Comparison of ENCODE assay signal across 2 cellular contexts in the genomic region with DNA sequence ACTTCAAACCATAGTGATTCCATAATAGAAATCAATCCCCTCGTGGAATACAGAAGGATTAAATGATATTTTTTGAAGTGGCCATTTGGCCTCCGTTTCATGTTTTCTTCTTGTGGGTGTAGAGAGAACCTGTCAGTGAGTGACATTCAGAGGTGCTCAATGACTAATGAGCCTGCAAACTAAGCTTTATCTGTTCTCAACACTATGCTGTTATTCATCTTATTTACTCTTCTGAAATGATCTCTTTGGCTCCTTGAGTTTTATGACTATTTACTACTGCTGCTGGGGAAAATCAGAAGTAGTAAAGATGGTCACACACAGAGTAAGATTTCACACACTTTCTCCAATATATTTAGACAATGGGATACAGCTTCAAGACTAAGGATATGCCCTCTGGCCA.
A peak's percentile ranks its signal among the peaks of the same experiment; 100 is the strongest.
TF ChIP-seq lines count a peak whose summit lies in the region.

No MANE protein-coding gene starts in this region.

TF ChIP-seq in HEK293, 187 proteins besides CTCF, POLR2A, EP300 and RAD21 (continued from another document and continues in another):
- TF ChIP-seq, protein P1, sequence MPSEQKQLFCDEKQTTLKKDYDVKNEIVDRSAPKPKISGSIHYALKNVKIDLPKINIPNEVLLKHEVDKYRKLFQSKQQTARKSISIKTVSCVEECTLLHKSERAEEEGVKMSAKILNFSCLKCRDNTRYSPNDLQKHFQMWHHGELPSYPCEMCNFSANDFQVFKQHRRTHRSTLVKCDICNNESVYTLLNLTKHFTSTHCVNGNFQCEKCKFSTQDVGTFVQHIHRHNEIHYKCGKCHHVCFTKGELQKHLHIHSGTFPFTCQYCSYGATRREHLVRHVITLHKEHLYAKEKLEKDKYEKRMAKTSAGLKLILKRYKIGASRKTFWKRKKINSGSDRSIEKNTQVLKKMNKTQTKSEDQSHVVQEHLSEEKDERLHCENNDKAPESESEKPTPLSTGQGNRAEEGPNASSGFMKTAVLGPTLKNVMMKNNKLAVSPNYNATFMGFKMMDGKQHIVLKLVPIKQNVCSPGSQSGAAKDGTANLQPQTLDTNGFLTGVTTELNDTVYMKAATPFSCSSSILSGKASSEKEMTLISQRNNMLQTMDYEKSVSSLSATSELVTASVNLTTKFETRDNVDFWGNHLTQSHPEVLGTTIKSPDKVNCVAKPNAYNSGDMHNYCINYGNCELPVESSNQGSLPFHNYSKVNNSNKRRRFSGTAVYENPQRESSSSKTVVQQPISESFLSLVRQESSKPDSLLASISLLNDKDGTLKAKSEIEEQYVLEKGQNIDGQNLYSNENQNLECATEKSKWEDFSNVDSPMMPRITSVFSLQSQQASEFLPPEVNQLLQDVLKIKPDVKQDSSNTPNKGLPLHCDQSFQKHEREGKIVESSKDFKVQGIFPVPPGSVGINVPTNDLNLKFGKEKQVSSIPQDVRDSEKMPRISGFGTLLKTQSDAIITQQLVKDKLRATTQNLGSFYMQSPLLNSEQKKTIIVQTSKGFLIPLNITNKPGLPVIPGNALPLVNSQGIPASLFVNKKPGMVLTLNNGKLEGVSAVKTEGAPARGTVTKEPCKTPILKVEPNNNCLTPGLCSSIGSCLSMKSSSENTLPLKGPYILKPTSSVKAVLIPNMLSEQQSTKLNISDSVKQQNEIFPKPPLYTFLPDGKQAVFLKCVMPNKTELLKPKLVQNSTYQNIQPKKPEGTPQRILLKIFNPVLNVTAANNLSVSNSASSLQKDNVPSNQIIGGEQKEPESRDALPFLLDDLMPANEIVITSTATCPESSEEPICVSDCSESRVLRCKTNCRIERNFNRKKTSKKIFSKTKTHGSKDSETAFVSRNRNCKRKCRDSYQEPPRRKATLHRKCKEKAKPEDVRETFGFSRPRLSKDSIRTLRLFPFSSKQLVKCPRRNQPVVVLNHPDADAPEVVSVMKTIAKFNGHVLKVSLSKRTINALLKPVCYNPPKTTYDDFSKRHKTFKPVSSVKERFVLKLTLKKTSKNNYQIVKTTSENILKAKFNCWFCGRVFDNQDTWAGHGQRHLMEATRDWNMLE (tag by site-specific recombination; conservative IDR thresholded peaks at IDR 0.05; ENCODE audit: low read depth), result no peak
- TF ChIP-seq RBAK (tag by site-specific recombination; IDR thresholded peaks at IDR 0.05) (no peak), ZNF837 (tag by site-specific recombination; IDR thresholded peaks at IDR 0.05) (no peak), ZXDB (tag by site-specific recombination; IDR thresholded peaks at IDR 0.05) (no peak), ZNF660 (tag by site-specific recombination; IDR thresholded peaks at IDR 0.05) (0 out of 2 replicates have a peak, but pooled peaks have one; percentile 58), ZNF157 (tag by site-specific recombination; IDR thresholded peaks at IDR 0.05) (no peak), ZSCAN30 (tag by site-specific recombination; IDR thresholded peaks at IDR 0.05) (no peak), TRIM28 (IDR thresholded peaks at IDR 0.05; ENCODE audit: borderline replicate concordance, low read length) (no peak), SP7 (tag by site-specific recombination; IDR thresholded peaks at IDR 0.05) (peak; percentile 26; the same call in 1 of the 2 replicates), ZNF274 (IDR thresholded peaks at IDR 0.05; ENCODE audit: low read length) (no peak), ZNF274 (tag by site-specific recombination; IDR thresholded peaks at IDR 0.05; ENCODE audit: borderline replicate concordance) (no peak), REPIN1 (tag by site-specific recombination; IDR thresholded peaks at IDR 0.05; ENCODE audit: low read depth) (no peak), KLF8 (tag by site-specific recombination; IDR thresholded peaks at IDR 0.05) (no peak), SETDB1 (IDR thresholded peaks at IDR 0.05; ENCODE audit: insufficient read length, low read length) (no peak), ZNF610 (tag by site-specific recombination; IDR thresholded peaks at IDR 0.05; ENCODE audit: borderline replicate concordance) (no peak), ZNF843 (tag by site-specific recombination; IDR thresholded peaks at IDR 0.05) (0 out of 2 replicates have a peak, but pooled peaks have one; percentile 46), GLIS2 (tag by site-specific recombination; IDR thresholded peaks at IDR 0.05) (no peak), OSR2 (tag by site-specific recombination; IDR thresholded peaks at IDR 0.05) (peak; percentile 98), GFI1B (tag by site-specific recombination; IDR thresholded peaks at IDR 0.05) (no peak), ZNF354C (tag by site-specific recombination; IDR thresholded peaks at IDR 0.05; ENCODE audit: borderline replicate concordance, low read depth) (no peak)
- TF ChIP-seq, protein P2, sequence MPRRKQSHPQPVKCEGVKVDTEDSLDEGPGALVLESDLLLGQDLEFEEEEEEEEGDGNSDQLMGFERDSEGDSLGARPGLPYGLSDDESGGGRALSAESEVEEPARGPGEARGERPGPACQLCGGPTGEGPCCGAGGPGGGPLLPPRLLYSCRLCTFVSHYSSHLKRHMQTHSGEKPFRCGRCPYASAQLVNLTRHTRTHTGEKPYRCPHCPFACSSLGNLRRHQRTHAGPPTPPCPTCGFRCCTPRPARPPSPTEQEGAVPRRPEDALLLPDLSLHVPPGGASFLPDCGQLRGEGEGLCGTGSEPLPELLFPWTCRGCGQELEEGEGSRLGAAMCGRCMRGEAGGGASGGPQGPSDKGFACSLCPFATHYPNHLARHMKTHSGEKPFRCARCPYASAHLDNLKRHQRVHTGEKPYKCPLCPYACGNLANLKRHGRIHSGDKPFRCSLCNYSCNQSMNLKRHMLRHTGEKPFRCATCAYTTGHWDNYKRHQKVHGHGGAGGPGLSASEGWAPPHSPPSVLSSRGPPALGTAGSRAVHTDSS (tag by site-specific recombination; IDR thresholded peaks at IDR 0.05), result no peak
- TF ChIP-seq, protein P3, sequence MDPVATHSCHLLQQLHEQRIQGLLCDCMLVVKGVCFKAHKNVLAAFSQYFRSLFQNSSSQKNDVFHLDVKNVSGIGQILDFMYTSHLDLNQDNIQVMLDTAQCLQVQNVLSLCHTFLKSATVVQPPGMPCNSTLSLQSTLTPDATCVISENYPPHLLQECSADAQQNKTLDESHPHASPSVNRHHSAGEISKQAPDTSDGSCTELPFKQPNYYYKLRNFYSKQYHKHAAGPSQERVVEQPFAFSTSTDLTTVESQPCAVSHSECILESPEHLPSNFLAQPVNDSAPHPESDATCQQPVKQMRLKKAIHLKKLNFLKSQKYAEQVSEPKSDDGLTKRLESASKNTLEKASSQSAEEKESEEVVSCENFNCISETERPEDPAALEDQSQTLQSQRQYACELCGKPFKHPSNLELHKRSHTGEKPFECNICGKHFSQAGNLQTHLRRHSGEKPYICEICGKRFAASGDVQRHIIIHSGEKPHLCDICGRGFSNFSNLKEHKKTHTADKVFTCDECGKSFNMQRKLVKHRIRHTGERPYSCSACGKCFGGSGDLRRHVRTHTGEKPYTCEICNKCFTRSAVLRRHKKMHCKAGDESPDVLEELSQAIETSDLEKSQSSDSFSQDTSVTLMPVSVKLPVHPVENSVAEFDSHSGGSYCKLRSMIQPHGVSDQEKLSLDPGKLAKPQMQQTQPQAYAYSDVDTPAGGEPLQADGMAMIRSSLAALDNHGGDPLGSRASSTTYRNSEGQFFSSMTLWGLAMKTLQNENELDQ (tag by site-specific recombination; IDR thresholded peaks at IDR 0.05; ENCODE audit: low read depth), result no peak

TF ChIP-seq in K562, 482 proteins besides CTCF, POLR2A, EP300 and RAD21 (continued from another document and continues in another):
- TF ChIP-seq, protein P4, sequence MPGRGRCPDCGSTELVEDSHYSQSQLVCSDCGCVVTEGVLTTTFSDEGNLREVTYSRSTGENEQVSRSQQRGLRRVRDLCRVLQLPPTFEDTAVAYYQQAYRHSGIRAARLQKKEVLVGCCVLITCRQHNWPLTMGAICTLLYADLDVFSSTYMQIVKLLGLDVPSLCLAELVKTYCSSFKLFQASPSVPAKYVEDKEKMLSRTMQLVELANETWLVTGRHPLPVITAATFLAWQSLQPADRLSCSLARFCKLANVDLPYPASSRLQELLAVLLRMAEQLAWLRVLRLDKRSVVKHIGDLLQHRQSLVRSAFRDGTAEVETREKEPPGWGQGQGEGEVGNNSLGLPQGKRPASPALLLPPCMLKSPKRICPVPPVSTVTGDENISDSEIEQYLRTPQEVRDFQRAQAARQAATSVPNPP (IDR thresholded peaks at IDR 0.05; ENCODE audit: borderline replicate concordance, insufficient read depth, insufficient read length), result no peak
- TF ChIP-seq CXXC5 (CRISPR knock-in tag; IDR thresholded peaks at IDR 0.05), result 0 out of 2 replicates have a peak, but pooled peaks have one; percentile 31
- no peak for TF ChIP-seq KLF13 (tag; IDR thresholded peaks at IDR 0.05; ENCODE audit: borderline replicate concordance, low read depth)
- TF ChIP-seq CBFA2T2 (conservative IDR thresholded peaks at IDR 0.05), result peak; percentile 83
- no peak for TF ChIP-seq PYGO2 (tag; IDR thresholded peaks at IDR 0.05)
- TF ChIP-seq ZBED1 (IDR thresholded peaks at IDR 0.05), result no peak
- TF ChIP-seq, protein P5, sequence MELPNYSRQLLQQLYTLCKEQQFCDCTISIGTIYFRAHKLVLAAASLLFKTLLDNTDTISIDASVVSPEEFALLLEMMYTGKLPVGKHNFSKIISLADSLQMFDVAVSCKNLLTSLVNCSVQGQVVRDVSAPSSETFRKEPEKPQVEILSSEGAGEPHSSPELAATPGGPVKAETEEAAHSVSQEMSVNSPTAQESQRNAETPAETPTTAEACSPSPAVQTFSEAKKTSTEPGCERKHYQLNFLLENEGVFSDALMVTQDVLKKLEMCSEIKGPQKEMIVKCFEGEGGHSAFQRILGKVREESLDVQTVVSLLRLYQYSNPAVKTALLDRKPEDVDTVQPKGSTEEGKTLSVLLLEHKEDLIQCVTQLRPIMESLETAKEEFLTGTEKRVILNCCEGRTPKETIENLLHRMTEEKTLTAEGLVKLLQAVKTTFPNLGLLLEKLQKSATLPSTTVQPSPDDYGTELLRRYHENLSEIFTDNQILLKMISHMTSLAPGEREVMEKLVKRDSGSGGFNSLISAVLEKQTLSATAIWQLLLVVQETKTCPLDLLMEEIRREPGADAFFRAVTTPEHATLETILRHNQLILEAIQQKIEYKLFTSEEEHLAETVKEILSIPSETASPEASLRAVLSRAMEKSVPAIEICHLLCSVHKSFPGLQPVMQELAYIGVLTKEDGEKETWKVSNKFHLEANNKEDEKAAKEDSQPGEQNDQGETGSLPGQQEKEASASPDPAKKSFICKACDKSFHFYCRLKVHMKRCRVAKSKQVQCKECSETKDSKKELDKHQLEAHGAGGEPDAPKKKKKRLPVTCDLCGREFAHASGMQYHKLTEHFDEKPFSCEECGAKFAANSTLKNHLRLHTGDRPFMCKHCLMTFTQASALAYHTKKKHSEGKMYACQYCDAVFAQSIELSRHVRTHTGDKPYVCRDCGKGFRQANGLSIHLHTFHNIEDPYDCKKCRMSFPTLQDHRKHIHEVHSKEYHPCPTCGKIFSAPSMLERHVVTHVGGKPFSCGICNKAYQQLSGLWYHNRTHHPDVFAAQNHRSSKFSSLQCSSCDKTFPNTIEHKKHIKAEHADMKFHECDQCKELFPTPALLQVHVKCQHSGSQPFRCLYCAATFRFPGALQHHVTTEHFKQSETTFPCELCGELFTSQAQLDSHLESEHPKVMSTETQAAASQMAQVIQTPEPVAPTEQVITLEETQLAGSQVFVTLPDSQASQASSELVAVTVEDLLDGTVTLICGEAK (IDR thresholded peaks at IDR 0.05), result 0 out of 2 replicates have a peak, but pooled peaks have one; percentile 36
- TF ChIP-seq, protein P5 (CRISPR knock-in tag; IDR thresholded peaks at IDR 0.05), result no peak
- TF ChIP-seq BRD9 (IDR thresholded peaks at IDR 0.05; ENCODE audit: low read depth, partially characterized antibody), result peak; percentile 62
- peak in 1 of 2 experiments; percentile 56; a peak in 1 of 4 replicates for TF ChIP-seq HDAC1 (IDR thresholded peaks at IDR 0.05)
- TF ChIP-seq BRF1 (IDR thresholded peaks at IDR 0.05; ENCODE audit: borderline replicate concordance, extremely low read depth, insufficient read length), result no peak
- TF ChIP-seq, protein P6, sequence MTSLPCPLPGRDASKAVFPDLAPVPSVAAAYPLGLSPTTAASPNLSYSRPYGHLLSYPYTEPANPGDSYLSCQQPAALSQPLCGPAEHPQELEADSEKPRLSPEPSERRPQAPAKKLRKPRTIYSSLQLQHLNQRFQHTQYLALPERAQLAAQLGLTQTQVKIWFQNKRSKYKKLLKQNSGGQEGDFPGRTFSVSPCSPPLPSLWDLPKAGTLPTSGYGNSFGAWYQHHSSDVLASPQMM (CRISPR knock-in tag; IDR thresholded peaks at IDR 0.05), result no peak
- TF ChIP-seq GATA2 (CRISPR knock-in tag; IDR thresholded peaks at IDR 0.05), result peak; percentile 50; the same call in 1 of the 2 replicates
- no peak for TF ChIP-seq ZNF561 (CRISPR knock-in tag; conservative IDR thresholded peaks at IDR 0.05)
